24 cellular contexts compared by ENCODE assay signal in genomic region chr7:78765985-78766729, GRCh38.
"Had no signal": no experiment of that assay in that cellular context is flagged by ENCODE, and none has a peak within 500 bp of the region (broad histone marks: within the 10 kb centered on the region; RNA-seq: fewer than 3 reads in every experiment).

No MANE protein-coding gene starts in this region.

- H3K4me1 Mint-ChIP-seq: activated CD4-positive, alpha-beta T cell treated with anti-CD3 and anti-CD28 coated beads for 36 hours; activated naive CD8-positive, alpha-beta T cell treated with anti-CD3 and anti-CD28 coated beads for 36 hours; memory B cell; natural killer cell; stimulated activated effector memory CD8-positive, alpha-beta T cell treated with anti-CD3 and anti-CD28 coated beads, Interleukin-12 subunit alpha, Interleukin-12 subunit beta, amount 100 ng/mL, for 72 hours had no signal

- H3K27ac Mint-ChIP-seq: activated CD4-positive, alpha-beta T cell treated with anti-CD3 and anti-CD28 coated beads for 36 hours; activated naive CD4-positive, alpha-beta T cell treated with anti-CD3 and anti-CD28 coated beads for 36 hours; activated naive CD8-positive, alpha-beta T cell treated with anti-CD3 and anti-CD28 coated beads for 36 hours; memory B cell; natural killer cell; stimulated activated effector memory CD8-positive, alpha-beta T cell treated with anti-CD3 and anti-CD28 coated beads, Interleukin-12 subunit alpha, Interleukin-12 subunit beta, amount 100 ng/mL, for 72 hours; stimulated activated naive CD8-positive, alpha-beta T cell treated with anti-CD3 and anti-CD28 coated beads, Interleukin-15, Interleukin-2, amounts not matched to agents 100 ng/mL and 50 ng/mL, for 24 hours; type B pancreatic cell had no signal

- H3K27me3 ChIP-seq: ascending aorta, sigmoid colon, uterus had no signal

- H3K27ac ChIP-seq: ascending aorta, hepatocyte, sigmoid colon, thoracic aorta, uterus had no signal

- H3K9me3 ChIP-seq: ascending aorta, sigmoid colon, thoracic aorta, uterus had no signal

- FAIRE-seq: endothelial cell of umbilical vein, keratinocyte, small intestine had no signal

- H3K4me2 ChIP-seq: hepatocyte had no signal

- H3K36me3 ChIP-seq: ascending aorta, sigmoid colon, thoracic aorta, uterus had no signal

- H3K9me3 Mint-ChIP-seq: activated naive CD4-positive, alpha-beta T cell treated with anti-CD3 and anti-CD28 coated beads for 36 hours; activated naive CD8-positive, alpha-beta T cell treated with anti-CD3 and anti-CD28 coated beads for 36 hours; memory B cell; stimulated activated naive CD8-positive, alpha-beta T cell treated with anti-CD3 and anti-CD28 coated beads, Interleukin-15, Interleukin-2, amounts not matched to agents 100 ng/mL and 50 ng/mL, for 24 hours; type B pancreatic cell had no signal

- H2AFZ ChIP-seq: hepatocyte had no signal

- H3K79me2 ChIP-seq: hepatocyte had no signal

- H3K4me3 ChIP-seq: ascending aorta, hepatocyte, sigmoid colon, thoracic aorta, uterus had no signal

- DNase-seq: activated CD4-positive, alpha-beta T cell treated with anti-CD3 and anti-CD28 coated beads for 36 hours; activated CD4-positive, CD25-positive, alpha-beta regulatory T cell; activated effector memory CD4-positive, alpha-beta T cell treated with anti-CD3 and anti-CD28 coated beads, Interleukin-2, amount 50 U/mL, for 16 hours; activated naive CD4-positive, alpha-beta T cell treated with anti-CD3 and anti-CD28 coated beads for 36 hours; activated naive CD8-positive, alpha-beta T cell treated with anti-CD3 and anti-CD28 coated beads for 36 hours; activated T-cell treated with anti-CD3 and anti-CD28 coated beads for 4 hours; cortex of kidney; foreskin melanocyte; left colon; natural killer cell; sigmoid colon; small intestine; stimulated activated CD4-positive, alpha-beta T cell treated with anti-CD3 and anti-CD28 coated beads, Interleukin-4, amount 100 ng/mL, for 24 hours; uterus had no signal

- ATAC-seq: activated CD4-positive, alpha-beta T cell treated with anti-CD3 and anti-CD28 coated beads for 36 hours; esophagus mucosa; left colon; natural killer cell; stimulated activated effector memory CD8-positive, alpha-beta T cell treated with anti-CD3 and anti-CD28 coated beads, Interleukin-12 subunit alpha, Interleukin-12 subunit beta, amount 100 ng/mL, for 72 hours had no signal

- H3K4me3 Mint-ChIP-seq: activated CD4-positive, alpha-beta T cell treated with anti-CD3 and anti-CD28 coated beads for 36 hours; activated naive CD4-positive, alpha-beta T cell treated with anti-CD3 and anti-CD28 coated beads for 36 hours; activated naive CD8-positive, alpha-beta T cell treated with anti-CD3 and anti-CD28 coated beads for 36 hours; memory B cell; natural killer cell; stimulated activated effector memory CD8-positive, alpha-beta T cell treated with anti-CD3 and anti-CD28 coated beads, Interleukin-12 subunit alpha, Interleukin-12 subunit beta, amount 100 ng/mL, for 72 hours; stimulated activated naive CD8-positive, alpha-beta T cell treated with anti-CD3 and anti-CD28 coated beads, Interleukin-15, Interleukin-2, amounts not matched to agents 100 ng/mL and 50 ng/mL, for 24 hours; type B pancreatic cell had no signal

- H3K36me3 Mint-ChIP-seq: activated naive CD8-positive, alpha-beta T cell treated with anti-CD3 and anti-CD28 coated beads for 36 hours; memory B cell; natural killer cell; stimulated activated effector memory CD8-positive, alpha-beta T cell treated with anti-CD3 and anti-CD28 coated beads, Interleukin-12 subunit alpha, Interleukin-12 subunit beta, amount 100 ng/mL, for 72 hours; type B pancreatic cell had no signal

- H3K4me1 ChIP-seq: uterus had no signal
